In genomic region chr13:41313117-41313516, GRCh38 we compare ENCODE assay signal across 8 cellular contexts. TPM values are rescaled to one million over a fixed set of nuclear protein-coding genes. Genes with fewer than 3 reads are reported as not detected.
DNase-seq lines count a peak whose midpoint lies in the region; ATAC-seq and TF ChIP-seq lines count a peak whose summit lies in the region.

No MANE protein-coding gene starts in this region.

- peaks cover 8% of the 10 kb centered on the region for H3K36me3 Mint-ChIP-seq in activated T-cell treated with anti-CD3 and anti-CD28 coated beads, Interleukin-2, amount 50 U/mL, for 4 hours (ENCODE audit: insufficient read depth)
- H3K36me3 Mint-ChIP-seq in stimulated activated effector memory CD8-positive, alpha-beta T cell treated with anti-CD3 and anti-CD28 coated beads, Interleukin-12 subunit alpha, Interleukin-12 subunit beta, amount 100 ng/mL, for 72 hours: peaks cover 33% of the 10 kb centered on the region

- H3K4me1 Mint-ChIP-seq in activated T-cell treated with anti-CD3 and anti-CD28 coated beads, Interleukin-2, amount 50 U/mL, for 4 hours (ENCODE audit: low read depth): peaks cover 56% of the 10 kb centered on the region
- H3K4me1 Mint-ChIP-seq in stimulated activated effector memory CD8-positive, alpha-beta T cell treated with anti-CD3 and anti-CD28 coated beads, Interleukin-12 subunit alpha, Interleukin-12 subunit beta, amount 100 ng/mL, for 72 hours: peaks cover 23% of the 10 kb centered on the region

- DNase-seq in activated T-cell treated with anti-CD3 and anti-CD28 coated beads, Interleukin-2, amount 50 U/mL, for 4 hours: no peak
- no peak for DNase-seq in activated T-cell treated with anti-CD3 and anti-CD28 coated beads, Interleukin-2, amount 50 U/mL, for 48 hours
- DNase-seq in foreskin fibroblast (no peak), kidney tubule cell (ENCODE audit: low spot score) (no peak), midbrain (lab: John Stamatoyannopoulos, UW) (no peak), C1 segment of cervical spinal cord (lab: John Stamatoyannopoulos, UW) (no peak)
- no peak for DNase-seq in stimulated activated effector memory CD8-positive, alpha-beta T cell treated with anti-CD3 and anti-CD28 coated beads, Interleukin-12 subunit alpha, Interleukin-12 subunit beta, amount 100 ng/mL, for 72 hours (ENCODE audit: low spot score in 2 of 2)

- H3K4me3 Mint-ChIP-seq in activated T-cell treated with anti-CD3 and anti-CD28 coated beads, Interleukin-2, amount 50 U/mL, for 4 hours: peak overlapping the region; percentile 77
- H3K4me3 Mint-ChIP-seq in stimulated activated effector memory CD8-positive, alpha-beta T cell treated with anti-CD3 and anti-CD28 coated beads, Interleukin-12 subunit alpha, Interleukin-12 subunit beta, amount 100 ng/mL, for 72 hours: peak overlapping the region; percentile 90

- TF ChIP-seq CTCF in VCaP (conservative IDR thresholded peaks at IDR 0.05): no peak
- no peak for TF ChIP-seq CTCF in foreskin fibroblast (IDR thresholded peaks at IDR 0.05; ENCODE audit: low read depth, low read length)

- no peak overlapping the region for H3K27ac Mint-ChIP-seq in stimulated activated effector memory CD8-positive, alpha-beta T cell treated with anti-CD3 and anti-CD28 coated beads, Interleukin-12 subunit alpha, Interleukin-12 subunit beta, amount 100 ng/mL, for 72 hours

- peak overlapping the region; percentile 95 for H3K27ac ChIP-seq in VCaP

- no peaks in the 10 kb centered on the region for H3K9me3 Mint-ChIP-seq in activated T-cell treated with anti-CD3 and anti-CD28 coated beads, Interleukin-2, amount 50 U/mL, for 4 hours
- no peaks in the 10 kb centered on the region for H3K9me3 Mint-ChIP-seq in stimulated activated effector memory CD8-positive, alpha-beta T cell treated with anti-CD3 and anti-CD28 coated beads, Interleukin-12 subunit alpha, Interleukin-12 subunit beta, amount 100 ng/mL, for 72 hours

- no peaks in the 10 kb centered on the region for H3K27me3 Mint-ChIP-seq in activated T-cell treated with anti-CD3 and anti-CD28 coated beads, Interleukin-2, amount 50 U/mL, for 4 hours (ENCODE audit: low read depth)

- ATAC-seq in activated T-cell treated with anti-CD3 and anti-CD28 coated beads, Interleukin-2, amount 50 U/mL, for 4 hours: no peak
- no peak for ATAC-seq in stimulated activated effector memory CD8-positive, alpha-beta T cell treated with anti-CD3 and anti-CD28 coated beads, Interleukin-12 subunit alpha, Interleukin-12 subunit beta, amount 100 ng/mL, for 72 hours

- peak overlapping the region; percentile 87 to 97 for H3K4me3 ChIP-seq in foreskin fibroblast (ENCODE audit: low read depth in 1 of 2, low read length in 2 of 2)

RNA-seq across cellular contexts. Expression of gene NAA16, which starts 2.0 kb away (rescaled TPM):
- 10 to 100 TPM; 20.5 to 23.3 (median 21.3) TPM for total RNA-seq in activated T-cell treated with anti-CD3 and anti-CD28 coated beads, Interleukin-2, amount 50 U/mL, for 4 hours

RNA-seq across cellular contexts. Expression of gene MTRF1, which starts 49.7 kb away (rescaled TPM):
- 10 to 100 TPM; 12.8 to 14.5 (median 13.1) TPM for total RNA-seq in activated T-cell treated with anti-CD3 and anti-CD28 coated beads, Interleukin-2, amount 50 U/mL, for 4 hours
